In genomic region chr1:179083031-179083345, GRCh38 we compare ENCODE assay signal across 9 cellular contexts. TPM values are rescaled to one million over a fixed set of nuclear protein-coding genes. Genes with fewer than 3 reads are reported as not detected.
DNase-seq lines count a peak whose midpoint lies in the region; ATAC-seq, FAIRE-seq and TF ChIP-seq lines count a peak whose summit lies in the region.
"Had no signal": no experiment of that assay in that cellular context is flagged by ENCODE, and none has a peak within 500 bp of the region (broad histone marks: within the 10 kb centered on the region; RNA-seq: fewer than 3 reads in every experiment).

No MANE protein-coding gene starts in this region.

- peaks cover 34% of the 10 kb centered on the region for H3K4me1 Mint-ChIP-seq in activated CD8-positive, alpha-beta memory T cell treated with anti-CD3 and anti-CD28 coated beads, Interleukin-2, amount 10 ng/mL, durations not matched to agents 7 days and 5 days

- H3K4me1 ChIP-seq in SJSA1 (replicated peaks) (peaks cover 15% of the 10 kb centered on the region), pancreas (peaks cover 0 to 9% (median 0%) of the 10 kb centered on the region in 3 donors)

- no peaks in the 10 kb centered on the region for H3K9me3 ChIP-seq in SJSA1 (replicated peaks)
- H3K9me3 ChIP-seq in pancreas: no peaks in the 10 kb centered on the region

- peaks cover 22% of the 10 kb centered on the region for H3K36me3 ChIP-seq in SJSA1
- H3K36me3 ChIP-seq in pancreas: peaks cover 0 to 4% (median 0%) of the 10 kb centered on the region in 3 donors

- H3K27ac ChIP-seq in SJSA1 (no peak overlapping the region), pancreas (peak overlapping the region in 1 of 4 donors; percentile 76)

- DNase-seq in activated CD8-positive, alpha-beta memory T cell treated with anti-CD3 and anti-CD28 coated beads, Interleukin-2, amount 10 ng/mL, durations not matched to agents 7 days and 5 days: peak; percentile 56
- DNase-seq in activated CD8-positive, alpha-beta memory T cell treated with anti-CD3 and anti-CD28 coated beads, Interleukin-2, amount 50 U/mL, for 4 hours: no peak
- DNase-seq in SJSA1 (ENCODE audit: low read depth in 1 of 2, low spot score in 2 of 2) (no peak), epithelial cell of esophagus (ENCODE audit: low read depth) (peak; percentile 36), pancreas (no peak), sciatic nerve (ENCODE audit: low spot score) (no peak), left colon (no peak)

- H3K27ac Mint-ChIP-seq in activated CD8-positive, alpha-beta memory T cell treated with anti-CD3 and anti-CD28 coated beads, Interleukin-2, amount 10 ng/mL, durations not matched to agents 7 days and 5 days: peak overlapping the region; percentile 96

- peaks cover 14% of the 10 kb centered on the region for H3K36me3 Mint-ChIP-seq in activated CD8-positive, alpha-beta memory T cell treated with anti-CD3 and anti-CD28 coated beads, Interleukin-2, amount 10 ng/mL, durations not matched to agents 7 days and 5 days

- H3K9me3 Mint-ChIP-seq in activated CD8-positive, alpha-beta memory T cell treated with anti-CD3 and anti-CD28 coated beads, Interleukin-2, amount 10 ng/mL, durations not matched to agents 7 days and 5 days (ENCODE audit: low read depth): no peaks in the 10 kb centered on the region

- WGBS in pancreas, 2 donors: 2 to 13% methylated on average over 3 of the region's 3 CpGs

- H3K4me3 Mint-ChIP-seq in activated CD8-positive, alpha-beta memory T cell treated with anti-CD3 and anti-CD28 coated beads, Interleukin-2, amount 10 ng/mL, durations not matched to agents 7 days and 5 days: peak overlapping the region; percentile 99

- FAIRE-seq in pancreas (lab: Jason Lieb, UNC): no peak
- FAIRE-seq: colon had no signal

- intact Hi-C loops in pancreas (cut with DNase I): loop anchor here in 1 of 3 donors (5.0 kb wide), 1 partner anchor 289 kb away; no protein-coding TSS in a partner anchor
- intact Hi-C loops in sciatic nerve (cut with DNase I): no loop called here
- intact Hi-C loops in left colon (cut with DNase I, micrococcal nuclease): loop anchor here in 1 of 2 donors (5.0 kb wide), 1 partner anchor 284 kb away; the partner anchor contains the start of gene AXDND1

- no peaks in the 10 kb centered on the region for H3K27me3 Mint-ChIP-seq in activated CD8-positive, alpha-beta memory T cell treated with anti-CD3 and anti-CD28 coated beads, Interleukin-2, amount 10 ng/mL, durations not matched to agents 7 days and 5 days

- peak; percentile 4 for ATAC-seq in activated CD8-positive, alpha-beta memory T cell treated with anti-CD3 and anti-CD28 coated beads, Interleukin-2, amount 10 ng/mL, durations not matched to agents 7 days and 5 days
- ATAC-seq in pancreas (no peak), HG02852 (IDR thresholded peaks at IDR 0.05; ENCODE audit: unreplicated experiment) (no peak), sciatic nerve (no peak), left colon (no peak)

- H3K27me3 ChIP-seq in SJSA1 (replicated peaks) (no peaks in the 10 kb centered on the region), pancreas (no peaks in the 10 kb centered on the region)

- CTCF ChIA-PET in activated CD8-positive, alpha-beta memory T cell treated with anti-CD3 and anti-CD28 coated beads, Interleukin-2, amount 10 ng/mL, durations not matched to agents 7 days and 5 days (lab: Charles Lee): interaction anchor here (0.7 to 6.1 kb wide), 4 partner anchors 209 to 732 kb away, joined by 3 to 52 read pairs (median 4); partner anchors contain the start of gene SOAT1

- H3K4me3 ChIP-seq in SJSA1 (peak overlapping the region; percentile 77), epithelial cell of esophagus (ENCODE audit: low read length) (peak overlapping the region; percentile 74), pancreas (peak overlapping the region; percentile 85 to 97 (median 88))

- no peak for TF ChIP-seq CTCF in epithelial cell of esophagus (IDR thresholded peaks at IDR 0.05; ENCODE audit: insufficient read depth, low read depth, low read length, missing control alignments)
- TF ChIP-seq CTCF in pancreas (IDR thresholded peaks at IDR 0.05): no peak

RNA-seq across cellular contexts. Expression of gene TOR3A, which starts 1.1 kb away (rescaled TPM):
- 10 to 100 TPM; 52.4 to 56.1 TPM for total RNA-seq in activated CD8-positive, alpha-beta memory T cell treated with anti-CD3 and anti-CD28 coated beads, Interleukin-2, amount 10 ng/mL, durations not matched to agents 7 days and 5 days
- 27.9 and 30.8 TPM in 2 replicates for total RNA-seq in SJSA1 (2014; rRNA removed; shearing (Covaris generic))
- total RNA-seq in pancreas (10 to 100 TPM in 5 of 6 donors, 1 to 10 TPM in 1; 8.3 to 16.3 (median 13.1) TPM), sciatic nerve (18.4 TPM), left colon (10 to 100 TPM; 26.9 to 27.4 TPM)
- polyA plus RNA-seq in pancreas: 10 to 100 TPM in 1 of 2 donors, 1 to 10 TPM in 1; 8.7 to 20.0 TPM

RNA-seq across cellular contexts. Expression of gene FAM20B, which starts 57.3 kb away (rescaled TPM):
- total RNA-seq in activated CD8-positive, alpha-beta memory T cell treated with anti-CD3 and anti-CD28 coated beads, Interleukin-2, amount 10 ng/mL, durations not matched to agents 7 days and 5 days: 10 to 100 TPM; 23.8 to 30.7 TPM
- 50.7 and 52.6 TPM in 2 replicates for total RNA-seq in SJSA1 (2014; rRNA removed; shearing (Covaris generic))
- total RNA-seq in pancreas (10 to 100 TPM; 13.2 to 24.6 (median 17.9) TPM), sciatic nerve (81.2 TPM), left colon (10 to 100 TPM; 32.6 to 36.5 TPM)
- 10 to 100 TPM in 1 of 2 donors, 1 to 10 TPM in 1; 5.4 to 10.3 TPM for polyA plus RNA-seq in pancreas

Comparison
In these comparisons a context has a peak if more than half of its experiments do, and no peak if none do; other contexts are left out.
1. DNase-seq: peak in activated CD8-positive, alpha-beta memory T cell treated with anti-CD3 and anti-CD28 coated beads, Interleukin-2, amount 10 ng/mL, durations not matched to agents 7 days and 5 days (single experiment) and epithelial cell of esophagus (single experiment); none in activated CD8-positive, alpha-beta memory T cell treated with anti-CD3 and anti-CD28 coated beads, Interleukin-2, amount 50 U/mL, for 4 hours (single experiment), SJSA1 (0 of 2), pancreas (0 of 6), sciatic nerve (single experiment) and left colon (0 of 2).
2. Peak in every context shown above with its lines, with median percentiles within 50 percentile points of each other: H3K4me3 ChIP-seq.